ENCODE assay signal across 23 cellular contexts in the genomic region with DNA sequence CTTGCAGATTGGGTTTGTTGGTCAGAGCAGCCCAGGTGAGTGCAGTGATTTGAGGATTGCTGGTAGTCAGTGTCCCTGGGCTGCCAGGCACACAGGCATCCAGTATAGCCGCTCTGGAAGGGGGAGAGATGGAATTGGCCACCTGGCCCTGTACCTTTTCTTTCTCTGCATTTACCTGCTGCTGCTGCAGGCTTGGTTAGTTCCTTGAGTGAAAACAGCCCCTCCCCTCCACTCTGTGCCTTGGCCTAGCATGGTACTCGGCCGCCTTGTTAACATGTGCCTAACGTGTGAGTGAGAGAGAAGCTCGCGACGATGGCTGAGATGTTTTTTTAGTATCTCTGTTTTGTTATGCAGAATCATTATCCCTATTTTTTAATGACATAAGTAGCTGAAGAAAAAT. TPM values are rescaled to one million over a fixed set of nuclear protein-coding genes. Genes with fewer than 3 reads are reported as not detected.
DNase-seq lines count a peak whose midpoint lies in the region; ATAC-seq, FAIRE-seq and TF ChIP-seq lines count a peak whose summit lies in the region.
"Had no signal": no experiment of that assay in that cellular context is flagged by ENCODE, and none has a peak within 500 bp of the region (broad histone marks: within the 10 kb centered on the region; RNA-seq: fewer than 3 reads in every experiment).

No MANE protein-coding gene starts in this region.

- H3K4me3 ChIP-seq in GM23338 (no peak overlapping the region), pancreas (no peak overlapping the region)
- H3K4me3 ChIP-seq: K562 had no signal

- CTCF ChIA-PET in CD4-positive, alpha-beta T cell (lab: Charles Lee) = no interaction called here

- intact Hi-C loops in pancreas (cut with DNase I) = no loop called here
- intact Hi-C loops in CD4-positive, alpha-beta T cell (cut with DNase I, micrococcal nuclease) = no loop called here

- ATAC-seq in GM23338 (peak; percentile 38; the same call in 2 of the 3 replicates), pancreas (peak in 3 of 4 donors; percentile 40 to 44 (median 42))
- ATAC-seq in effector memory CD8-positive, alpha-beta T cell (replicated peaks) = no peak
- no peak for ATAC-seq in CD4-positive, alpha-beta T cell (ENCODE audit: poor library complexity)
- ATAC-seq: K562, Right ventricle myocardium inferior had no signal

- peaks cover 2% of the 10 kb centered on the region; the same call in 1 of the 3 replicates for H3K36me3 Mint-ChIP-seq in GM23338 (ENCODE audit: low read depth)
- H3K36me3 Mint-ChIP-seq in effector memory CD8-positive, alpha-beta T cell (ENCODE audit: insufficient read depth) = peaks cover 26% of the 10 kb centered on the region
- H3K36me3 Mint-ChIP-seq in CD4-positive, alpha-beta T cell (ENCODE audit: low read depth) = peaks cover 51% of the 10 kb centered on the region

- POLR2A ChIA-PET in CD4-positive, alpha-beta T cell (lab: Charles Lee) = no interaction called here

- H2AFZ ChIP-seq in GM23338 = no peak overlapping the region

- DNase-seq in GM23338 (ENCODE audit: low spot score) = no peak
- DNase-seq in effector memory CD8-positive, alpha-beta T cell = no peak
- no peak for DNase-seq in pancreas
- no peak for DNase-seq in CD4-positive, alpha-beta T cell
- DNase-seq in SK-N-DZ (ENCODE audit: low spot score) = no peak
- DNase-seq in amygdala (lab: John Stamatoyannopoulos, UW) = no peak
- DNase-seq: Calu3; CD4-positive, alpha-beta memory T cell; NCI-H1092 treated with DMSO at 0.1 percent for 48 hours; NCI-H146; NCI-H2029 treated with DMSO at 0.1 percent for 48 hours; NCI-H2171; NCI-H446 treated with DMSO at 0.1 percent for 48 hours; NCI-H69; NK-92 treated with Interleukin-12 subunit alpha and Interleukin-12 subunit beta, amount 100 ng/mL, for 24 hours had no signal

- H3K27ac ChIP-seq in C4-2B (peak overlapping the region; percentile 69), GM23338 (ENCODE audit: low read depth) (no peak overlapping the region), pancreas (no peak overlapping the region)
- no peak overlapping the region for H3K27ac ChIP-seq in CD4-positive, alpha-beta T cell (ENCODE audit: low read depth, low read length)

- no peak overlapping the region for H3K27ac Mint-ChIP-seq in GM23338
- H3K27ac Mint-ChIP-seq in effector memory CD8-positive, alpha-beta T cell = peak overlapping the region; percentile 49 to 73
- no peak overlapping the region for H3K27ac Mint-ChIP-seq in CD4-positive, alpha-beta T cell
- H3K27ac Mint-ChIP-seq: B cell had no signal

- H3K79me2 ChIP-seq in GM23338 (replicated peaks; ENCODE audit: insufficient read depth) = no peaks in the 10 kb centered on the region

- no peak for FAIRE-seq in pancreas (lab: Jason Lieb, UNC)
- FAIRE-seq: GM12892, K562, RCC 7860 had no signal

- no peaks in the 10 kb centered on the region for H3K9me3 ChIP-seq in pancreas
- H3K9me3 ChIP-seq in CD4-positive, alpha-beta T cell (ENCODE audit: control insufficient read depth, low read length) = no peaks in the 10 kb centered on the region

- no peak overlapping the region for H3K4me2 ChIP-seq in GM23338

- no peaks in the 10 kb centered on the region for H4K20me1 ChIP-seq in GM23338 (replicated peaks; ENCODE audit: insufficient read depth)

- H3K36me3 ChIP-seq in GM23338 (ENCODE audit: insufficient read depth) = peaks cover 6% of the 10 kb centered on the region; the same call in 1 of the 2 replicates
- H3K36me3 ChIP-seq in pancreas = no peaks in the 10 kb centered on the region

- no peaks in the 10 kb centered on the region for H3F3A ChIP-seq in GM23338 (replicated peaks; ENCODE audit: low read depth)

- H3K9me3 Mint-ChIP-seq in GM23338 = no peaks in the 10 kb centered on the region
- no peaks in the 10 kb centered on the region for H3K9me3 Mint-ChIP-seq in effector memory CD8-positive, alpha-beta T cell
- no peaks in the 10 kb centered on the region for H3K9me3 Mint-ChIP-seq in CD4-positive, alpha-beta T cell
- H3K9me3 Mint-ChIP-seq: CD4-positive, alpha-beta memory T cell had no signal

- TF ChIP-seq CTCF in C4-2B (conservative IDR thresholded peaks at IDR 0.05) = no peak
- TF ChIP-seq CTCF in GM23338 (conservative IDR thresholded peaks at IDR 0.05; ENCODE audit: low read depth in 2 of 2) = no peak
- TF ChIP-seq CTCF in pancreas (IDR thresholded peaks at IDR 0.05) = no peak
- TF ChIP-seq CTCF in CD4-positive, alpha-beta T cell (IDR thresholded peaks at IDR 0.05) = no peak

- H3K4me1 Mint-ChIP-seq in GM23338 = no peaks in the 10 kb centered on the region
- peaks cover 8 to 14% of the 10 kb centered on the region in 2 donors for H3K4me1 Mint-ChIP-seq in effector memory CD8-positive, alpha-beta T cell (ENCODE audit: low read depth in 2 of 2)
- H3K4me1 Mint-ChIP-seq in CD4-positive, alpha-beta T cell (ENCODE audit: low read depth) = peaks cover 5% of the 10 kb centered on the region

- H3K9me2 ChIP-seq in GM23338 (ENCODE audit: insufficient read depth) = no peaks in the 10 kb centered on the region

- H3K27me3 ChIP-seq in GM23338 (ENCODE audit: insufficient read depth) (no peaks in the 10 kb centered on the region), pancreas (no peaks in the 10 kb centered on the region)
- no peaks in the 10 kb centered on the region for H3K27me3 ChIP-seq in CD4-positive, alpha-beta T cell (ENCODE audit: control insufficient read depth, insufficient read depth, low read length)

- WGBS in pancreas, 2 donors = 57 to 66% methylated on average over 7 of the region's 7 CpGs

- H3K4me1 ChIP-seq in GM23338 (ENCODE audit: insufficient read depth) = no peaks in the 10 kb centered on the region
- H3K4me1 ChIP-seq in pancreas = no peaks in the 10 kb centered on the region

- H3K27me3 Mint-ChIP-seq in GM23338 (ENCODE audit: insufficient read depth, low read depth, poor library complexity) = no peaks in the 10 kb centered on the region
- no peaks in the 10 kb centered on the region for H3K27me3 Mint-ChIP-seq in effector memory CD8-positive, alpha-beta T cell
- H3K27me3 Mint-ChIP-seq in CD4-positive, alpha-beta T cell = no peaks in the 10 kb centered on the region
- H3K27me3 Mint-ChIP-seq: B cell; CD4-positive, alpha-beta memory T cell had no signal

- H3K4me3 Mint-ChIP-seq in GM23338 = no peak overlapping the region
- H3K4me3 Mint-ChIP-seq in effector memory CD8-positive, alpha-beta T cell = no peak overlapping the region
- H3K4me3 Mint-ChIP-seq in CD4-positive, alpha-beta T cell = no peak overlapping the region
- H3K4me3 Mint-ChIP-seq: B cell; CD4-positive, alpha-beta memory T cell had no signal

TF ChIP-seq in GM23338, 12 proteins besides CTCF, POLR2A, EP300 and RAD21 (continues in another document):
- TF ChIP-seq EZH2 (IDR thresholded peaks at IDR 0.05; ENCODE audit: low read depth, unreplicated experiment) = no peak
- no peak for TF ChIP-seq CREB1 (CRISPR knock-in tag; IDR thresholded peaks at IDR 0.05; ENCODE audit: low read depth)
- TF ChIP-seq STAT1 (IDR thresholded peaks at IDR 0.05; ENCODE audit: unreplicated experiment) = no peak
- no peak for TF ChIP-seq ZNF114 (CRISPR knock-in tag; IDR thresholded peaks at IDR 0.05)

RNA-seq across cellular contexts. Expression of a gene that starts 49.3 kb away (rescaled TPM):
- total RNA-seq in GM23338 (2014; rRNA removed; shearing (Covaris generic)) = 0.16 and 0.69 TPM in 2 replicates
- polyA plus RNA-seq in GM23338 (2016; fragmentation: Nextera tagmentation; extraction: Ambion mirVana) (1.2 and 1.6 TPM in 2 replicates), pancreas (1 to 10 TPM; 3.5 to 4.3 TPM)
- 1 to 10 TPM; 1.0 to 1.5 (median 1.5) TPM for total RNA-seq in pancreas
- 1 to 10 TPM; 2.6 to 2.8 TPM for total RNA-seq in CD4-positive, alpha-beta T cell
- 0.89 and 0.93 TPM in 2 replicates for polyA plus RNA-seq in SK-N-DZ (2014; cell fraction: cytosol; rRNA removed)
- polyA plus RNA-seq in SK-N-DZ (2014; cell fraction: nucleus; rRNA removed) = 7.4 and 12.1 TPM in 2 replicates
- total RNA-seq: H4, SK-MEL-5 had no signal
- polyA plus RNA-seq: K562 had no signal

Comparison
In these comparisons a context has a peak if more than half of its experiments do, and no peak if none do; other contexts are left out.
1. ATAC-seq: peak in GM23338 (single experiment) and pancreas (3 of 4); none in effector memory CD8-positive, alpha-beta T cell (single experiment) and CD4-positive, alpha-beta T cell (single experiment).
2. H3K27ac Mint-ChIP-seq: peak in effector memory CD8-positive, alpha-beta T cell (2 of 2); none in GM23338 (single experiment) and CD4-positive, alpha-beta T cell (single experiment).